8 cellular contexts compared by ENCODE assay signal in genomic region chr6:167825759-167826229, GRCh38. TPM values are rescaled to one million over a fixed set of nuclear protein-coding genes. Genes with fewer than 3 reads are reported as not detected.
A peak's percentile ranks its signal among the peaks of the same experiment; 100 is the strongest.
DNase-seq lines count a peak whose midpoint lies in the region; ATAC-seq, FAIRE-seq and TF ChIP-seq lines count a peak whose summit lies in the region.

No MANE protein-coding gene starts in this region.

- TF ChIP-seq POLR2A in thyroid gland (IDR thresholded peaks at IDR 0.05) = peak; percentile 17 to 88

- H3K27me3 Mint-ChIP-seq in endodermal cell (ENCODE audit: insufficient read depth) = no peaks in the 10 kb centered on the region
- H3K27me3 Mint-ChIP-seq in mesothelial cell of epicardium (ENCODE audit: low read depth) = no peaks in the 10 kb centered on the region

- peak; percentile 16 for DNase-seq in DMS79 (lab: John Stamatoyannopoulos, UW)
- DNase-seq in endodermal cell = peak; percentile 93
- DNase-seq in mesothelial cell of epicardium (ENCODE audit: low spot score in 2 of 2, unreplicated experiment in 2 of 2) = peak; percentile 58 to 78
- peak; percentile 90 to 91 for DNase-seq in thyroid gland
- no peak for DNase-seq in D721Med (ENCODE audit: insufficient read length, low spot score)

- H3K36me3 Mint-ChIP-seq in endodermal cell (ENCODE audit: low read depth) (peaks cover 18% of the 10 kb centered on the region), mesothelial cell of epicardium (peaks cover 7% of the 10 kb centered on the region)

- no peak for FAIRE-seq in D721Med (lab: Jason Lieb, UNC)

- H3K4me1 Mint-ChIP-seq in endodermal cell (peaks cover 30% of the 10 kb centered on the region), mesothelial cell of epicardium (peaks cover 40% of the 10 kb centered on the region)

- WGBS in endodermal cell (ENCODE audit: insufficient coverage in 1 of 2, insufficient read length in 1 of 2), 2 experiments = 1 to 2% methylated on average over 25 to 47 of the region's 47 CpGs
- WGBS in thyroid gland, 2 donors = 0 to 1% methylated on average over 9 to 27 of the region's 47 CpGs

- H3K27ac ChIP-seq in endodermal cell (ENCODE audit: low read depth, low read length) (peak overlapping the region; percentile 86), thyroid gland (peak overlapping the region; percentile 72 to 86 (median 82))

- peak; percentile 21 for ATAC-seq in HG03045 (IDR thresholded peaks at IDR 0.05; ENCODE audit: unreplicated experiment)
- ATAC-seq in GM19328 (IDR thresholded peaks at IDR 0.05; ENCODE audit: unreplicated experiment) = no peak

- H3K4me1 ChIP-seq in endodermal cell (ENCODE audit: control insufficient read depth, insufficient read depth, low read length) (peaks cover 6% of the 10 kb centered on the region), thyroid gland (peaks cover 9 to 24% of the 10 kb centered on the region in 2 donors)

- H3K4me3 Mint-ChIP-seq in endodermal cell = peak overlapping the region; percentile 95
- H3K4me3 Mint-ChIP-seq in mesothelial cell of epicardium = peak overlapping the region; percentile 89

- H3K27ac Mint-ChIP-seq in endodermal cell (peak overlapping the region; percentile 86), mesothelial cell of epicardium (peak overlapping the region; percentile 95)

- peak overlapping the region; percentile 64 for H3K9ac ChIP-seq in endodermal cell (ENCODE audit: extremely low read depth, low read length, poor library complexity, severe bottlenecking)

- H3K36me3 ChIP-seq in endodermal cell (ENCODE audit: control insufficient read depth, insufficient read depth, low read length) (peaks cover 17% of the 10 kb centered on the region), thyroid gland (no peaks in the 10 kb centered on the region)

- H3K27me3 ChIP-seq in endodermal cell (ENCODE audit: control insufficient read depth, insufficient read depth, low read length, poor library complexity, severe bottlenecking) (no peaks in the 10 kb centered on the region), thyroid gland (no peaks in the 10 kb centered on the region)

- TF ChIP-seq CTCF in WI38 (IDR thresholded peaks at IDR 0.05; ENCODE audit: low read depth, low read length) (no peak), endodermal cell (conservative IDR thresholded peaks at IDR 0.05) (no peak), mesothelial cell of epicardium (IDR thresholded peaks at IDR 0.05; ENCODE audit: unreplicated experiment) (no peak), thyroid gland (IDR thresholded peaks at IDR 0.05) (no peak), D721Med (IDR thresholded peaks at IDR 0.05; ENCODE audit: insufficient read depth, missing control alignments) (no peak)

- intact Hi-C loops in thyroid gland (cut with DNase I) = no loop called here

- no peaks in the 10 kb centered on the region for H3K9me3 Mint-ChIP-seq in endodermal cell
- H3K9me3 Mint-ChIP-seq in mesothelial cell of epicardium = no peaks in the 10 kb centered on the region

- no peaks in the 10 kb centered on the region for H3K9me3 ChIP-seq in endodermal cell (ENCODE audit: control insufficient read depth, low read length)
- H3K9me3 ChIP-seq in thyroid gland = no peaks in the 10 kb centered on the region

- H3K4me3 ChIP-seq in WI38 (ENCODE audit: low read depth, low read length) (peak overlapping the region; percentile 76), endodermal cell (ENCODE audit: low read length) (peak overlapping the region; percentile 93), thyroid gland (replicated peaks in 1 of 3) (peak overlapping the region; percentile 14 to 52 (median 36))

RNA-seq across cellular contexts. Expression of gene AFDN, which starts 0.9 kb away (rescaled TPM):
- total RNA-seq in endodermal cell (100 to 1,000 TPM; 214 to 239 TPM), mesothelial cell of epicardium (280 to 284 TPM (median 282 TPM) in 3 replicates), thyroid gland (100 to 1,000 TPM; 196 to 311 (median 224) TPM)
- 167 TPM for polyA plus RNA-seq in endodermal cell (2013, experiment 1 of 2)
- 150 TPM for polyA plus RNA-seq in endodermal cell (2013, experiment 2 of 2)

Comparison
In these comparisons a context has a peak if more than half of its experiments do, and no peak if none do; other contexts are left out.
1. H3K4me3 ChIP-seq: peak in every context shown above with its lines; median percentile 93 in endodermal cell; 76 in WI38; 36 in thyroid gland.